In the genomic region with DNA sequence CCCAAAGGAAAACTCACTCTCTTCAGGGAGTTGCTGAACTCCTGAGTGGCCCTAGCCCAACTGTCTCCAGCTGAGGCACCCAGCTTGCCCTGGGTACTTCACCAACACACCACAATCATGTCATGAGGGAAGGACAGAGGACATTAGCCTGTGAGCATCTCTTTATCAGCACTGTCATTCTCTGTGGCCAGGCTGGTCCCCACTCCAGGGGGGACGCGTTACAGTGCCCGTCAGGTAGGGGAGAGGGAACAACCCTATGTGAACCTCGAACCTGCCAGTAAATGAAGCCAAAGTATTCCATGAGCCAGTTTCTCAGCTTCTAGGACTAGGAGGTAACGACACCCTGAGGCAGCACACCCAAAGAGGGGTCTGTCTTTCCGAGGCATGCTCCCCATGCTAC, we compare ENCODE assay signal across 22 cellular contexts.
DNase-seq lines count a peak whose midpoint lies in the region; ATAC-seq and TF ChIP-seq lines count a peak whose summit lies in the region.
"Had no signal": no experiment of that assay in that cellular context is flagged by ENCODE, and none has a peak within 500 bp of the region (broad histone marks: within the 10 kb centered on the region; RNA-seq: fewer than 3 reads in every experiment).

No MANE protein-coding gene starts in this region.

- H3K27me3 ChIP-seq in left ventricle myocardium inferior (ENCODE audit: low read depth) (peaks cover 19% of the 10 kb centered on the region), HL-60 (ENCODE audit: insufficient read depth, poor library complexity, severe bottlenecking) (no peaks in the 10 kb centered on the region), esophagus muscularis mucosa (peaks cover 0 to 25% (median 13%) of the 10 kb centered on the region in 4 donors), lower lobe of right lung (ENCODE audit: low read depth) (peaks cover 4% of the 10 kb centered on the region)
- no peaks in the 10 kb centered on the region for H3K27me3 ChIP-seq in effector memory CD4-positive, alpha-beta T cell (replicated peaks; ENCODE audit: control insufficient read depth, insufficient read depth, low read length, poor library complexity, severe bottlenecking)
- H3K27me3 ChIP-seq: BLaER1 treated with 17β-estradiol and CSF1 and Interleukin-3, amounts not matched to agents 10 nM and 100 nM had no signal

- no peak for TF ChIP-seq CTCF in left ventricle myocardium inferior (IDR thresholded peaks at IDR 0.05; ENCODE audit: borderline replicate concordance)
- no peak for TF ChIP-seq CTCF in HL-60 (IDR thresholded peaks at IDR 0.05; ENCODE audit: insufficient read depth, low read length)
- TF ChIP-seq CTCF in esophagus muscularis mucosa (IDR thresholded peaks at IDR 0.05), result no peak
- TF ChIP-seq CTCF in lower lobe of right lung (IDR thresholded peaks at IDR 0.05), result no peak

- 87% methylated on average over 6 of the region's 6 CpGs for WGBS in esophagus muscularis mucosa

- ATAC-seq in Right ventricle myocardium superior (ENCODE audit: poor library complexity) (no peak), lower lobe of right lung (no peak), HG02678 (IDR thresholded peaks at IDR 0.05; ENCODE audit: unreplicated experiment) (no peak)
- ATAC-seq: A549 had no signal

- H3K9me3 ChIP-seq in left ventricle myocardium inferior (replicated peaks), result no peaks in the 10 kb centered on the region
- no peaks in the 10 kb centered on the region for H3K9me3 ChIP-seq in esophagus muscularis mucosa
- no peaks in the 10 kb centered on the region for H3K9me3 ChIP-seq in effector memory CD4-positive, alpha-beta T cell (ENCODE audit: control insufficient read depth, low read length)
- no peaks in the 10 kb centered on the region for H3K9me3 ChIP-seq in lower lobe of right lung
- H3K9me3 ChIP-seq: A549 had no signal

- H3K4me3 ChIP-seq in left ventricle myocardium inferior, result no peak overlapping the region
- H3K4me3 ChIP-seq in HL-60 (replicated peaks; ENCODE audit: insufficient read depth, low read length), result no peak overlapping the region
- no peak overlapping the region for H3K4me3 ChIP-seq in esophagus muscularis mucosa
- H3K4me3 ChIP-seq in effector memory CD4-positive, alpha-beta T cell (ENCODE audit: insufficient read depth, low read depth, low read length, poor library complexity, severe bottlenecking), result no peak overlapping the region
- H3K4me3 ChIP-seq in lower lobe of right lung, result no peak overlapping the region
- H3K4me3 ChIP-seq: A549; BLaER1 treated with 17β-estradiol and CSF1 and Interleukin-3, amounts not matched to agents 10 nM and 100 nM; PC-9 had no signal

- TF ChIP-seq EP300 in esophagus muscularis mucosa (IDR thresholded peaks at IDR 0.05), result no peak

- H3K36me3 ChIP-seq in left ventricle myocardium inferior (no peaks in the 10 kb centered on the region), esophagus muscularis mucosa (no peaks in the 10 kb centered on the region), lower lobe of right lung (no peaks in the 10 kb centered on the region)
- no peaks in the 10 kb centered on the region for H3K36me3 ChIP-seq in effector memory CD4-positive, alpha-beta T cell (ENCODE audit: control insufficient read depth, insufficient read depth, low read length)
- H3K36me3 ChIP-seq: BLaER1 treated with 17β-estradiol and CSF1 and Interleukin-3, amounts not matched to agents 10 nM and 100 nM had no signal

- H3K4me1 ChIP-seq in left ventricle myocardium inferior, result peaks cover 58% of the 10 kb centered on the region
- H3K4me1 ChIP-seq in esophagus muscularis mucosa, result peaks cover 19 to 33% (median 27%) of the 10 kb centered on the region in 4 donors
- H3K4me1 ChIP-seq in effector memory CD4-positive, alpha-beta T cell (ENCODE audit: control insufficient read depth, insufficient read depth, low read length, poor library complexity, severe bottlenecking), result peaks cover 41% of the 10 kb centered on the region
- peaks cover 36% of the 10 kb centered on the region for H3K4me1 ChIP-seq in lower lobe of right lung
- H3K4me1 ChIP-seq: A549 had no signal

- no peak for TF ChIP-seq POLR2A in esophagus muscularis mucosa (IDR thresholded peaks at IDR 0.05; ENCODE audit: low read depth)

- intact Hi-C loops in left ventricle myocardium inferior (cut with micrococcal nuclease) (no loop called here), Right ventricle myocardium superior (cut with DNase I) (loop anchor here (10.0 kb wide), 1 partner anchor 91 kb away; the partner anchor contains the start of gene MGAT4A), esophagus muscularis mucosa (cut with DNase I) (no loop called here), lower lobe of right lung (cut with DNase I) (no loop called here)

- H3K27ac ChIP-seq in left ventricle myocardium inferior (replicated peaks), result peak overlapping the region; percentile 95
- H3K27ac ChIP-seq in HL-60 (replicated peaks), result peak overlapping the region; percentile 81
- H3K27ac ChIP-seq in esophagus muscularis mucosa (replicated peaks in 1 of 4), result peak overlapping the region in 1 of 4 donors; percentile 16
- H3K27ac ChIP-seq in effector memory CD4-positive, alpha-beta T cell (ENCODE audit: insufficient read depth, low read length, poor library complexity, severe bottlenecking), result no peak overlapping the region
- no peak overlapping the region for H3K27ac ChIP-seq in lower lobe of right lung
- H3K27ac ChIP-seq: A549, PC-9 had no signal

- DNase-seq in left ventricle myocardium inferior, result no peak
- no peak for DNase-seq in Right ventricle myocardium superior
- DNase-seq in HL-60 (ENCODE audit: low read depth in 1 of 2, low spot score in 1 of 2), result no peak
- DNase-seq in esophagus muscularis mucosa (ENCODE audit: extremely low spot score), result peak; percentile 85
- no peak for DNase-seq in effector memory CD4-positive, alpha-beta T cell
- no peak for DNase-seq in lower lobe of right lung
- DNase-seq: AML-193; DMS153; KBM-7; MV-4-11; NCI-H1105 treated with DMSO at 0.1 percent for 48 hours; NCI-H146; NCI-H1930; NCI-H446 treated with DMSO at 0.1 percent for 48 hours; NCI-H526; NCI-H82; NK-92 treated with Interleukin-12 subunit alpha and Interleukin-12 subunit beta, amount 100 ng/mL, for 24 hours; PC-9; SHP77 had no signal

Comparison
In these comparisons a context has a peak if more than half of its experiments do, and no peak if none do; other contexts are left out.
1. H3K27ac ChIP-seq: peak in left ventricle myocardium inferior (single experiment) and HL-60 (single experiment); none in effector memory CD4-positive, alpha-beta T cell (single experiment) and lower lobe of right lung (single experiment).